In the genomic region with DNA sequence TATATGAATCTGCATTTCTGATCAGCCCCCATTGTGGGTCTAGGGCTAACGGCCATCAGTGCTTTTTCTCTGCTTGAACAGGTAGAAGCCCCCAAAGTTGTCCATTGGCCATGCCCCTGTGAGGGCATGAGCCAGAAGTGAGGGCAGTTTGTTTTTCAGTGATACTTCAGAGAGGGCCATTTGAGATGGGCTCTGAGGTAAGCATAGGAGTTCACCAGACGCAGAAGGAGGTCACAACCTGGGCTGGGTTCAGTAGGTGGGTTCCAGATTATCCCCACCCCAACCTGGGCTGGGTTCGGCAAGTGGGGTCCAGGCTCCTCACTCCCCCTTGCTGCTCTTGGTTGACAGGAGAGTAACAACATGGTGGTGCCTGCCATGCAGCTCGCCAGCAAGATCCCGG, we compare ENCODE assay signal across 16 cellular contexts. TPM values are rescaled to one million over a fixed set of nuclear protein-coding genes. Genes with fewer than 3 reads are reported as not detected.
DNase-seq lines count a peak whose midpoint lies in the region; ATAC-seq and TF ChIP-seq lines count a peak whose summit lies in the region.
"Had no signal": no experiment of that assay in that cellular context is flagged by ENCODE, and none has a peak within 500 bp of the region (broad histone marks: within the 10 kb centered on the region; RNA-seq: fewer than 3 reads in every experiment).

No MANE protein-coding gene starts in this region.

- H3K4ac ChIP-seq in neuronal stem cell (ENCODE audit: low read length): peak overlapping the region; percentile 53

- H2BK15ac ChIP-seq in neuronal stem cell (ENCODE audit: low read length): no peak overlapping the region

- H3K4me3 ChIP-seq in SK-N-SH (ENCODE audit: low read depth in 2 of 2, low read length in 1 of 2): no peak overlapping the region
- H3K4me3 ChIP-seq in neuronal stem cell (ENCODE audit: low read length in 2 of 2): no peak overlapping the region
- H3K4me3 ChIP-seq: A549; BLaER1 treated with 17β-estradiol and CSF1 and Interleukin-3, amounts not matched to agents 10 nM and 100 nM had no signal

- H3K27me3 ChIP-seq in SK-N-SH (ENCODE audit: insufficient read depth) (no peaks in the 10 kb centered on the region), neuronal stem cell (ENCODE audit: control insufficient read depth in 3 of 3, insufficient read depth in 3 of 3, low read depth in 1 of 3, low read length in 3 of 3) (no peaks in the 10 kb centered on the region)
- H3K27me3 ChIP-seq: BLaER1 treated with 17β-estradiol and CSF1 and Interleukin-3, amounts not matched to agents 10 nM and 100 nM had no signal

- TF ChIP-seq EP300 in SK-N-SH (IDR thresholded peaks at IDR 0.05; ENCODE audit: borderline replicate concordance in 1 of 2, low read depth in 1 of 2, low read length in 1 of 2): no peak

- H2AK5ac ChIP-seq in neuronal stem cell (ENCODE audit: low read depth, low read length): no peak overlapping the region

- no peak overlapping the region for H3K14ac ChIP-seq in neuronal stem cell (ENCODE audit: low read length)

- no peak overlapping the region for H3K23ac ChIP-seq in neuronal stem cell (ENCODE audit: low read depth, low read length, poor library complexity)

- TF ChIP-seq RAD21 in SK-N-SH (IDR thresholded peaks at IDR 0.05; ENCODE audit: low read length): no peak

- H4K8ac ChIP-seq in neuronal stem cell (ENCODE audit: low read depth, low read length): peak overlapping the region; percentile 82

- no peak overlapping the region for H2BK5ac ChIP-seq in neuronal stem cell (ENCODE audit: low read length)

- no peak overlapping the region for H2BK12ac ChIP-seq in neuronal stem cell (ENCODE audit: low read length)

- ATAC-seq in SK-N-SH treated with all-trans-retinoic acid at 6 μM for 48 hours: no peak
- no peak for ATAC-seq in HG03175 (IDR thresholded peaks at IDR 0.05; ENCODE audit: unreplicated experiment)
- no peak for ATAC-seq in HG02970 (IDR thresholded peaks at IDR 0.05; ENCODE audit: low FRiP score, unreplicated experiment)
- ATAC-seq: A549; CD8-positive, alpha-beta T cell had no signal

- H3K36me3 ChIP-seq in SK-N-SH (replicated peaks in 1 of 2; ENCODE audit: control insufficient read depth in 1 of 2, insufficient read depth in 2 of 2, low read length in 1 of 2) (peaks cover 16 to 57% of the 10 kb centered on the region in 2 experiments), neuronal stem cell (replicated peaks in 1 of 2; ENCODE audit: control insufficient read depth in 2 of 2, insufficient read depth in 2 of 2, low read length in 2 of 2) (peaks cover 51 to 92% of the 10 kb centered on the region in 2 donors)

- WGBS in SK-N-SH (ENCODE audit: low lambda C conversion rate): 100% methylated on average over 2 of the region's 5 CpGs
- WGBS in neuronal stem cell (ENCODE audit: extremely low coverage in 2 of 2, insufficient read length in 2 of 2, insufficient replicate concordance in 1 of 2), 2 donors: no CpG with 5 or more reads among the region's 5 CpGs

- TF ChIP-seq CTCF in SK-N-SH (IDR thresholded peaks at IDR 0.05): no peak

- POLR2A ChIA-PET in SK-N-SH (lab: Yijun Ruan, JAX): interaction anchor here (1.0 kb wide), 1 partner anchor 12 kb away, joined by 3 read pairs; no protein-coding TSS in a partner anchor

- H3K9ac ChIP-seq in SK-N-SH (no peak overlapping the region), neuronal stem cell (ENCODE audit: low read depth, low read length, poor library complexity) (no peak overlapping the region)
- H3K9ac ChIP-seq: BLaER1 treated with 17β-estradiol and CSF1 and Interleukin-3, amounts not matched to agents 10 nM and 100 nM had no signal

- DNase-seq in SK-N-SH (no peak), neuronal stem cell (ENCODE audit: low spot score) (no peak)
- DNase-seq: AML-193; Caco-2; Calu3; CD4-positive, alpha-beta T cell; CD8-positive, alpha-beta T cell; DMS79 treated with DMSO at 0.1 percent for 48 hours; GF-D8 had no signal

- no peaks in the 10 kb centered on the region for H3K79me2 ChIP-seq in SK-N-SH (ENCODE audit: insufficient read depth)

- H3K9me2 ChIP-seq in SK-N-SH: no peaks in the 10 kb centered on the region

- no peaks in the 10 kb centered on the region for H4K20me1 ChIP-seq in SK-N-SH (ENCODE audit: insufficient read depth)

- CTCF ChIA-PET in SK-N-SH (lab: Yijun Ruan, JAX): interaction anchor here (0.8 to 5.0 kb wide), 4 partner anchors 11 to 1599 kb away, joined by 3 to 39 read pairs (median 3); no protein-coding TSS in a partner anchor

- H3K4me2 ChIP-seq in SK-N-SH (no peak overlapping the region), neuronal stem cell (ENCODE audit: insufficient read depth, low read length, poor library complexity, severe bottlenecking) (no peak overlapping the region)
- H3K4me2 ChIP-seq: A549; BLaER1 treated with 17β-estradiol and CSF1 and Interleukin-3, amounts not matched to agents 10 nM and 100 nM had no signal

- no peak overlapping the region for H4K91ac ChIP-seq in neuronal stem cell (ENCODE audit: low read depth, low read length, poor library complexity)

- H3K9me3 ChIP-seq in SK-N-SH (no peaks in the 10 kb centered on the region), neuronal stem cell (replicated peaks in 1 of 2; ENCODE audit: control insufficient read depth in 2 of 2, insufficient read depth in 1 of 2, low read depth in 1 of 2, low read length in 2 of 2) (no peaks in the 10 kb centered on the region)
- H3K9me3 ChIP-seq: A549; BLaER1 treated with 17β-estradiol and CSF1 and Interleukin-3, amounts not matched to agents 10 nM and 100 nM; Caco-2 had no signal

- H3K4me1 ChIP-seq in SK-N-SH (ENCODE audit: control insufficient read depth in 1 of 2, insufficient read depth in 2 of 2, low read depth in 1 of 2, low read length in 1 of 2) (no peaks in the 10 kb centered on the region), neuronal stem cell (ENCODE audit: control insufficient read depth in 2 of 2, insufficient read depth in 1 of 2, low read depth in 1 of 2, low read length in 2 of 2) (no peaks in the 10 kb centered on the region)
- H3K4me1 ChIP-seq: A549, Caco-2 had no signal

- H3K27ac ChIP-seq in SK-N-SH (ENCODE audit: low read depth in 2 of 2, low read length in 1 of 2): no peak overlapping the region
- no peak overlapping the region for H3K27ac ChIP-seq in neuronal stem cell (replicated peaks; ENCODE audit: low read length)
- H3K27ac ChIP-seq: 22Rv1; A549; BLaER1 treated with 17β-estradiol and CSF1 and Interleukin-3, amounts not matched to agents 10 nM and 100 nM; C4-2B had no signal

- H3K79me1 ChIP-seq in neuronal stem cell (ENCODE audit: low read depth, low read length): peaks cover 2% of the 10 kb centered on the region

- H3F3A ChIP-seq in SK-N-SH (replicated peaks; ENCODE audit: insufficient read depth): no peaks in the 10 kb centered on the region

- H2BK120ac ChIP-seq in neuronal stem cell (ENCODE audit: low read depth, low read length): no peak overlapping the region

- H2AFZ ChIP-seq in SK-N-SH (ENCODE audit: low read depth) (no peak overlapping the region), neuronal stem cell (ENCODE audit: low read length) (no peak overlapping the region)

- H3K18ac ChIP-seq in neuronal stem cell (ENCODE audit: low read length): no peak overlapping the region

TF ChIP-seq in SK-N-SH treated with all-trans-retinoic acid at 6 μM for 48 hours, 23 proteins besides CTCF, POLR2A, EP300 and RAD21:
- TF ChIP-seq, protein P1, sequence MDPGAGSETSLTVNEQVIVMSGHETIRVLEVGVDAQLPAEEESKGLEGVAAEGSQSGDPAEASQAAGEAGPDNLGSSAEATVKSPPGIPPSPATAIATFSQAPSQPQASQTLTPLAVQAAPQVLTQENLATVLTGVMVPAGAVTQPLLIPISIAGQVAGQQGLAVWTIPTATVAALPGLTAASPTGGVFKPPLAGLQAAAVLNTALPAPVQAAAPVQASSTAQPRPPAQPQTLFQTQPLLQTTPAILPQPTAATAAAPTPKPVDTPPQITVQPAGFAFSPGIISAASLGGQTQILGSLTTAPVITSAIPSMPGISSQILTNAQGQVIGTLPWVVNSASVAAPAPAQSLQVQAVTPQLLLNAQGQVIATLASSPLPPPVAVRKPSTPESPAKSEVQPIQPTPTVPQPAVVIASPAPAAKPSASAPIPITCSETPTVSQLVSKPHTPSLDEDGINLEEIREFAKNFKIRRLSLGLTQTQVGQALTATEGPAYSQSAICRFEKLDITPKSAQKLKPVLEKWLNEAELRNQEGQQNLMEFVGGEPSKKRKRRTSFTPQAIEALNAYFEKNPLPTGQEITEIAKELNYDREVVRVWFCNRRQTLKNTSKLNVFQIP (CRISPR knock-in tag; IDR thresholded peaks at IDR 0.05; ENCODE audit: borderline replicate concordance, low read depth): no peak
- TF ChIP-seq ZFP3 (CRISPR knock-in tag; IDR thresholded peaks at IDR 0.05): peak; percentile 99

TF ChIP-seq in SK-N-SH, 30 proteins besides CTCF, POLR2A, EP300 and RAD21:
- TF ChIP-seq NRF1 (IDR thresholded peaks at IDR 0.05; ENCODE audit: low read depth, low read length) (no peak), CHD2 (IDR thresholded peaks at IDR 0.05; ENCODE audit: low read length, partially characterized antibody) (no peak), POLR2AphosphoS5 (IDR thresholded peaks at IDR 0.05; ENCODE audit: low read depth, low read length) (no peak)

RNA-seq across cellular contexts. Expression of a gene that starts 33.4 kb away (rescaled TPM):
- polyA plus RNA-seq in SK-N-SH (2012; rRNA removed): 17.6 and 19.4 TPM in 2 replicates
- 7.0 and 10.5 TPM in 2 replicates for polyA plus RNA-seq in SK-N-SH (2012; cell fraction: cytosol; rRNA removed)
- polyA plus RNA-seq in SK-N-SH (2012; cell fraction: nucleus; rRNA removed): 64.3 and 65.8 TPM in 2 replicates
- 17.0 TPM for polyA plus RNA-seq in neuronal stem cell (2013, experiment 1 of 2)
- 17.6 TPM for polyA plus RNA-seq in neuronal stem cell (2013, experiment 2 of 2)

RNA-seq across cellular contexts. Expression of a gene that starts 33.7 kb away (rescaled TPM):
- polyA plus RNA-seq in SK-N-SH (2012; rRNA removed): 35.1 and 43.2 TPM in 2 replicates
- 25.3 and 28.0 TPM in 2 replicates for polyA plus RNA-seq in SK-N-SH (2012; cell fraction: cytosol; rRNA removed)
- 97.2 and 105 TPM in 2 replicates for polyA plus RNA-seq in SK-N-SH (2012; cell fraction: nucleus; rRNA removed)
- 53.3 TPM for polyA plus RNA-seq in neuronal stem cell (2013, experiment 1 of 2)
- polyA plus RNA-seq in neuronal stem cell (2013, experiment 2 of 2): 55.9 TPM

RNA-seq across cellular contexts. Expression of a gene that starts 51.5 kb away (rescaled TPM):
- polyA plus RNA-seq in SK-N-SH (2012; rRNA removed): 28.0 and 36.6 TPM in 2 replicates
- 37.5 and 38.1 TPM in 2 replicates for polyA plus RNA-seq in SK-N-SH (2012; cell fraction: cytosol; rRNA removed)
- 22.9 and 35.5 TPM in 2 replicates for polyA plus RNA-seq in SK-N-SH (2012; cell fraction: nucleus; rRNA removed)
- 59.3 TPM for polyA plus RNA-seq in neuronal stem cell (2013, experiment 1 of 2)
- 61.3 TPM for polyA plus RNA-seq in neuronal stem cell (2013, experiment 2 of 2)
